ENCODE assay signal across 1 cellular context in the genomic region with DNA sequence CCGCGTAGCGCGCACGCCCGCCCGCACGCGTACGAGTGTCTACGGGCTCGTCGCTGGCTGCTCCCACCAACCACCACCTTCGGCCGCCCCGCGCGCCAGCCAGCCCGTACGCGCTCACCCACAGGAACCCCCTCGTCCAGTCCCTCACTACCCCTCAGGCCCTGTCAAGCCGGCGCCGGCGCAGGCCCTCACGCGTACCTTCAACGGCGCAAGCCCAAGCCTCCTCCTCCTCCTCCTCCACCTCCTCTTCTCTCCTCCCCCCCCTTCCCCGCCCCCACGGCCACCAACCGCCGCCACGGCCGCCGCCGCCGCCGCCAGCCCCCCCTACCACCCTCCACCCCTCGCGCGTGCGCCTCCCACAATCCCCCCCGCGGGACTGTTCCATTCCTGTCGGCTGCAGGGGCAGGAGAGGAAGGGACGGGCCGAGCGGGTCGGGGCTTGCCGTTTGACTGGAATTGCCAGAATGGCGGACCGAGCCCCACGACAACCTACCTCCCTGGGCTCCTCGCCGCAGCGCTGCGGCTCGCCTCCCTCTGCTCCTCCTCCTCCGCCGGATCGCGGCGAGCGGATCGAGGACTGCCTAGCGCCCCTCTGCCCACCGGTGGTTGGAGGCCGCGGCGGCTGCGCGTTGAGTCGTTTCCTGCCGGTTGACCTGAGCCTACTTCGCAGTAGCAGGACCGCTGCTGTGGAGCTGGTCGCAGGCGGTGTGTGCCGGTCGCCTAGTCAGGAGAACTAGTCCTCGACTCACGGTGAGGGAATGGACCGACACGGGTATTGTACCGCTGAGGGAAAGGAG.
TF ChIP-seq lines count a peak whose summit lies in the region.

A gene with protein sequence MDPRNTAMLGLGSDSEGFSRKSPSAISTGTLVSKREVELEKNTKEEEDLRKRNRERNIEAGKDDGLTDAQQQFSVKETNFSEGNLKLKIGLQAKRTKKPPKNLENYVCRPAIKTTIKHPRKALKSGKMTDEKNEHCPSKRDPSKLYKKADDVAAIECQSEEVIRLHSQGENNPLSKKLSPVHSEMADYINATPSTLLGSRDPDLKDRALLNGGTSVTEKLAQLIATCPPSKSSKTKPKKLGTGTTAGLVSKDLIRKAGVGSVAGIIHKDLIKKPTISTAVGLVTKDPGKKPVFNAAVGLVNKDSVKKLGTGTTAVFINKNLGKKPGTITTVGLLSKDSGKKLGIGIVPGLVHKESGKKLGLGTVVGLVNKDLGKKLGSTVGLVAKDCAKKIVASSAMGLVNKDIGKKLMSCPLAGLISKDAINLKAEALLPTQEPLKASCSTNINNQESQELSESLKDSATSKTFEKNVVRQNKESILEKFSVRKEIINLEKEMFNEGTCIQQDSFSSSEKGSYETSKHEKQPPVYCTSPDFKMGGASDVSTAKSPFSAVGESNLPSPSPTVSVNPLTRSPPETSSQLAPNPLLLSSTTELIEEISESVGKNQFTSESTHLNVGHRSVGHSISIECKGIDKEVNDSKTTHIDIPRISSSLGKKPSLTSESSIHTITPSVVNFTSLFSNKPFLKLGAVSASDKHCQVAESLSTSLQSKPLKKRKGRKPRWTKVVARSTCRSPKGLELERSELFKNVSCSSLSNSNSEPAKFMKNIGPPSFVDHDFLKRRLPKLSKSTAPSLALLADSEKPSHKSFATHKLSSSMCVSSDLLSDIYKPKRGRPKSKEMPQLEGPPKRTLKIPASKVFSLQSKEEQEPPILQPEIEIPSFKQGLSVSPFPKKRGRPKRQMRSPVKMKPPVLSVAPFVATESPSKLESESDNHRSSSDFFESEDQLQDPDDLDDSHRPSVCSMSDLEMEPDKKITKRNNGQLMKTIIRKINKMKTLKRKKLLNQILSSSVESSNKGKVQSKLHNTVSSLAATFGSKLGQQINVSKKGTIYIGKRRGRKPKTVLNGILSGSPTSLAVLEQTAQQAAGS (N-terminal part only) (minus strand): TSS at position 223 of the 796 bp plus-strand sequence. CDS start 41,284 bp downstream, outside the sequence.

TF ChIP-seq in HCT116, 20 proteins besides CTCF, POLR2A, EP300 and RAD21 (continued from another document):
- no peak for TF ChIP-seq ZNF274 (IDR thresholded peaks at IDR 0.05; ENCODE audit: low read depth, low read length)
- peak; percentile 27; the same call in 1 of the 2 replicates for TF ChIP-seq ZFX (IDR thresholded peaks at IDR 0.05)
- TF ChIP-seq CBX3 (IDR thresholded peaks at IDR 0.05; ENCODE audit: low read depth), result peak; percentile 23; the same call in 1 of the 2 replicates
- TF ChIP-seq FOSL1 (IDR thresholded peaks at IDR 0.05; ENCODE audit: low read depth), result no peak
- peak; percentile 93 for TF ChIP-seq POLR2AphosphoS5 (IDR thresholded peaks at IDR 0.05; ENCODE audit: low read depth, low read length)
- no peak for TF ChIP-seq CEBPB (IDR thresholded peaks at IDR 0.05; ENCODE audit: low read depth)
- TF ChIP-seq, protein P1, sequence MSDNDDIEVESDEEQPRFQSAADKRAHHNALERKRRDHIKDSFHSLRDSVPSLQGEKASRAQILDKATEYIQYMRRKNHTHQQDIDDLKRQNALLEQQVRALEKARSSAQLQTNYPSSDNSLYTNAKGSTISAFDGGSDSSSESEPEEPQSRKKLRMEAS (IDR thresholded peaks at IDR 0.05), result peak; percentile 74; the same call in 1 of the 2 replicates
- TF ChIP-seq, protein P2, sequence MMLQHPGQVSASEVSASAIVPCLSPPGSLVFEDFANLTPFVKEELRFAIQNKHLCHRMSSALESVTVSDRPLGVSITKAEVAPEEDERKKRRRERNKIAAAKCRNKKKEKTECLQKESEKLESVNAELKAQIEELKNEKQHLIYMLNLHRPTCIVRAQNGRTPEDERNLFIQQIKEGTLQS (IDR thresholded peaks at IDR 0.05), result no peak
- peak; percentile 33 for TF ChIP-seq TCF7L2 (IDR thresholded peaks at IDR 0.05; ENCODE audit: borderline replicate concordance, extremely low read depth, insufficient read depth, insufficient read length)
- TF ChIP-seq JUND (IDR thresholded peaks at IDR 0.05), result no peak; the same call in none of the 2 replicates
- TF ChIP-seq EZH2phosphoT487 (IDR thresholded peaks at IDR 0.05; ENCODE audit: borderline replicate concordance), result no peak
- peak; percentile 92 for TF ChIP-seq SIN3A (IDR thresholded peaks at IDR 0.05; ENCODE audit: low read depth)
- TF ChIP-seq, protein P3, sequence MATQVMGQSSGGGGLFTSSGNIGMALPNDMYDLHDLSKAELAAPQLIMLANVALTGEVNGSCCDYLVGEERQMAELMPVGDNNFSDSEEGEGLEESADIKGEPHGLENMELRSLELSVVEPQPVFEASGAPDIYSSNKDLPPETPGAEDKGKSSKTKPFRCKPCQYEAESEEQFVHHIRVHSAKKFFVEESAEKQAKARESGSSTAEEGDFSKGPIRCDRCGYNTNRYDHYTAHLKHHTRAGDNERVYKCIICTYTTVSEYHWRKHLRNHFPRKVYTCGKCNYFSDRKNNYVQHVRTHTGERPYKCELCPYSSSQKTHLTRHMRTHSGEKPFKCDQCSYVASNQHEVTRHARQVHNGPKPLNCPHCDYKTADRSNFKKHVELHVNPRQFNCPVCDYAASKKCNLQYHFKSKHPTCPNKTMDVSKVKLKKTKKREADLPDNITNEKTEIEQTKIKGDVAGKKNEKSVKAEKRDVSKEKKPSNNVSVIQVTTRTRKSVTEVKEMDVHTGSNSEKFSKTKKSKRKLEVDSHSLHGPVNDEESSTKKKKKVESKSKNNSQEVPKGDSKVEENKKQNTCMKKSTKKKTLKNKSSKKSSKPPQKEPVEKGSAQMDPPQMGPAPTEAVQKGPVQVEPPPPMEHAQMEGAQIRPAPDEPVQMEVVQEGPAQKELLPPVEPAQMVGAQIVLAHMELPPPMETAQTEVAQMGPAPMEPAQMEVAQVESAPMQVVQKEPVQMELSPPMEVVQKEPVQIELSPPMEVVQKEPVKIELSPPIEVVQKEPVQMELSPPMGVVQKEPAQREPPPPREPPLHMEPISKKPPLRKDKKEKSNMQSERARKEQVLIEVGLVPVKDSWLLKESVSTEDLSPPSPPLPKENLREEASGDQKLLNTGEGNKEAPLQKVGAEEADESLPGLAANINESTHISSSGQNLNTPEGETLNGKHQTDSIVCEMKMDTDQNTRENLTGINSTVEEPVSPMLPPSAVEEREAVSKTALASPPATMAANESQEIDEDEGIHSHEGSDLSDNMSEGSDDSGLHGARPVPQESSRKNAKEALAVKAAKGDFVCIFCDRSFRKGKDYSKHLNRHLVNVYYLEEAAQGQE (IDR thresholded peaks at IDR 0.05; ENCODE audit: low read depth), result no peak
- TF ChIP-seq SP1 (IDR thresholded peaks at IDR 0.05; ENCODE audit: low read depth), result peak; percentile 89
- no peak for TF ChIP-seq EZH2 (IDR thresholded peaks at IDR 0.05)
- TF ChIP-seq SRF (IDR thresholded peaks at IDR 0.05; ENCODE audit: low read depth), result no peak
- TF ChIP-seq, protein P4, sequence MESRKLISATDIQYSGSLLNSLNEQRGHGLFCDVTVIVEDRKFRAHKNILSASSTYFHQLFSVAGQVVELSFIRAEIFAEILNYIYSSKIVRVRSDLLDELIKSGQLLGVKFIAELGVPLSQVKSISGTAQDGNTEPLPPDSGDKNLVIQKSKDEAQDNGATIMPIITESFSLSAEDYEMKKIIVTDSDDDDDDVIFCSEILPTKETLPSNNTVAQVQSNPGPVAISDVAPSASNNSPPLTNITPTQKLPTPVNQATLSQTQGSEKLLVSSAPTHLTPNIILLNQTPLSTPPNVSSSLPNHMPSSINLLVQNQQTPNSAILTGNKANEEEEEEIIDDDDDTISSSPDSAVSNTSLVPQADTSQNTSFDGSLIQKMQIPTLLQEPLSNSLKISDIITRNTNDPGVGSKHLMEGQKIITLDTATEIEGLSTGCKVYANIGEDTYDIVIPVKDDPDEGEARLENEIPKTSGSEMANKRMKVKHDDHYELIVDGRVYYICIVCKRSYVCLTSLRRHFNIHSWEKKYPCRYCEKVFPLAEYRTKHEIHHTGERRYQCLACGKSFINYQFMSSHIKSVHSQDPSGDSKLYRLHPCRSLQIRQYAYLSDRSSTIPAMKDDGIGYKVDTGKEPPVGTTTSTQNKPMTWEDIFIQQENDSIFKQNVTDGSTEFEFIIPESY (IDR thresholded peaks at IDR 0.05; ENCODE audit: extremely low read depth, insufficient replicate concordance, low read length), result no peak
- no peak for TF ChIP-seq YY1 (IDR thresholded peaks at IDR 0.05; ENCODE audit: extremely low read depth, insufficient replicate concordance, low read depth, low read length)
TF ChIP-seq in HCT116: peak in this region for 8.
